In genomic region chr2:200901459-200902072, GRCh38 we compare ENCODE assay signal across 8 cellular contexts.
A peak's percentile ranks its signal among the peaks of the same experiment; 100 is the strongest.
DNase-seq lines count a peak whose midpoint lies in the region; ATAC-seq lines count a peak whose summit lies in the region.

No MANE protein-coding gene starts in this region.

- peak; percentile 94 for DNase-seq in ACHN
- peak; percentile 81 to 83 for DNase-seq in NCI-H2081 (lab: John Stamatoyannopoulos, UW)
- DNase-seq in T-helper 9 cell: peak; percentile 50
- peak; percentile 92 for DNase-seq in astrocyte of the hippocampus (ENCODE audit: low read depth, low spot score)
- DNase-seq in iPS DF 19.7 (ENCODE audit: low read depth, low spot score): peak; percentile 75
- DNase-seq in stimulated activated CD4-positive, alpha-beta T cell treated with anti-CD3 and anti-CD28 coated beads, Interleukin-12 subunit alpha, Interleukin-12 subunit beta, amount 100 ng/mL, for 48 hours (ENCODE audit: low read depth in 2 of 3, low spot score in 1 of 3): peak; percentile 54 to 69 (median 60)

- peak; percentile 93 for ATAC-seq in GM18520 (IDR thresholded peaks at IDR 0.05; ENCODE audit: unreplicated experiment)
- peak; percentile 91 for ATAC-seq in HG03045 (IDR thresholded peaks at IDR 0.05; ENCODE audit: unreplicated experiment)

- in situ Hi-C loops in ACHN (cut with HindIII; ENCODE audit: low pct_ligation_motif_present, low pct_unique_long_range_greater_than_20kb, low sequenced_read_pairs): loop anchor here (10.0 kb wide), 1 partner anchor 283 kb away; the partner anchor contains the start of gene CASP10

Comparison
In these comparisons a context has a peak if more than half of its experiments do, and no peak if none do; other contexts are left out.
1. Peak in every context shown above with its lines: DNase-seq and ATAC-seq.